ENCODE assay signal across 28 cellular contexts in the genomic region with DNA sequence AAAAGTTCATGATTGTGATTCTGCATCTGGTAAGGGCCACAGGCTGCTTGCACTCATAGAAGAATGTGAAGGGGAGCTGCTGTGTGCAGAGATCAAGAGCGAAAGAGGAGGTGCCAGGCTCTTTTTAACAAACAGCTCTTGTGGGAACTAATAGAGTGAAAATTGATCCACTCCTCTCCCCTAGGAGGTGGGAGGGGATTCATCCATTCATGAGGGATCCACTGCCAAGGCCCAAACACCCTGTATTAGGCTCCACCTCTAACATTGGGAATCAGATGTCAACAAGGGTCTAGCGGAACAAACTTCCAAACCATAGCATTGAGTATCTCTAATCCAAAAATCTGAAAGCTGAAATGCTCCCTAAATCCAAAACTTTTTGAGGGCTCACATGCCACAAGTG.
"Had no signal": no experiment of that assay in that cellular context is flagged by ENCODE, and none has a peak within 500 bp of the region (broad histone marks: within the 10 kb centered on the region; RNA-seq: fewer than 3 reads in every experiment).

No MANE protein-coding gene starts in this region.

- H3K27ac ChIP-seq: coronary artery, epithelial cell of prostate, esophagus squamous epithelium, gastrocnemius medialis, heart right ventricle, left lung, lower lobe of right lung had no signal

- FAIRE-seq: endometrium, islet of Langerhans, keratinocyte had no signal

- H3K4me1 Mint-ChIP-seq: endodermal cell; naive B cell; naive thymus-derived CD8-positive, alpha-beta T cell had no signal

- H3K9me3 ChIP-seq: esophagus squamous epithelium, left lung, lower lobe of right lung, mucosa of descending colon had no signal

- H3K4me3 ChIP-seq: coronary artery, esophagus squamous epithelium, gastrocnemius medialis, heart right ventricle, left lung, lower lobe of right lung, mucosa of descending colon had no signal

- H3K4me3 Mint-ChIP-seq: effector memory CD8-positive, alpha-beta T cell; endodermal cell; mesothelial cell of epicardium; naive B cell; naive thymus-derived CD8-positive, alpha-beta T cell had no signal

- H3K9me3 Mint-ChIP-seq: effector memory CD8-positive, alpha-beta T cell; endodermal cell; mesothelial cell of epicardium had no signal

- H3K4me1 ChIP-seq: gastrocnemius medialis, heart right ventricle, left lung, lower lobe of right lung had no signal

- H3K36me3 ChIP-seq: esophagus squamous epithelium, gastrocnemius medialis, heart right ventricle, left lung, lower lobe of right lung had no signal

- DNase-seq: dermis blood vessel endothelial cell; effector CD8-positive, alpha-beta T cell; effector memory CD8-positive, alpha-beta T cell; endodermal cell; erythroblast; esophagus squamous epithelium; foreskin fibroblast; foreskin melanocyte; gastrocnemius medialis; glutamatergic neuron; head of caudate nucleus; heart right ventricle; hippocampal formation; left cardiac atrium; left lung; left ventricle myocardium superior; lower lobe of right lung; mesenchymal stem cell; mucosa of descending colon; naive B cell; naive thymus-derived CD8-positive, alpha-beta T cell had no signal

- H3K27ac Mint-ChIP-seq: effector memory CD8-positive, alpha-beta T cell; endodermal cell; mesothelial cell of epicardium; naive B cell; naive thymus-derived CD8-positive, alpha-beta T cell had no signal

- ATAC-seq: effector memory CD8-positive, alpha-beta T cell; esophagus mucosa; gastrocnemius medialis; heart right ventricle; left cardiac atrium; left lung; left ventricle myocardium superior; lower lobe of right lung; mucosa of descending colon; naive thymus-derived CD8-positive, alpha-beta T cell had no signal

- H3K27me3 ChIP-seq: esophagus squamous epithelium, gastrocnemius medialis, heart right ventricle, left lung had no signal

- H3K36me3 Mint-ChIP-seq: mesothelial cell of epicardium; naive B cell; naive thymus-derived CD8-positive, alpha-beta T cell had no signal
